1 cellular context compared by ENCODE assay signal in the genomic region with DNA sequence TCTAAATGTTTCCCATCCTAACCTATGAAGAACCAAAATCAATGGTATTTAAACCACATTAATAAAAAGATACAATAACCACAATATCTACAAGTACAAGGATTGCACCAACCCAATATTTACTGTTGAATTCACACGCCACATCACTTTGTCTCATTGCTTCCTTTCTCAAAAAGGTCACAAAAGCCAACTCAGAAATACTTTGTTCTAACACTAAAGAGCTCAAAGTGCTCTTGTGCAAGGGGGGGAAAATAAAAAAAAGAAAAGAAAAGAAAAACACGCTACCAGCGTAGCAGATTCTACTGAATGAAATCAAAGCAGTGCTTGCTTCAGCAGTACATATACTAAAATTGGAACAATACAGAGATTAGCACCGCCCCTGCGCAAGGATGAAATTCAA.
TF ChIP-seq lines count a peak whose summit lies in the region.

No MANE protein-coding gene starts in this region.

TF ChIP-seq in HepG2, 621 proteins besides CTCF, POLR2A, EP300 and RAD21 (continued from another document):
- TF ChIP-seq, protein P1, sequence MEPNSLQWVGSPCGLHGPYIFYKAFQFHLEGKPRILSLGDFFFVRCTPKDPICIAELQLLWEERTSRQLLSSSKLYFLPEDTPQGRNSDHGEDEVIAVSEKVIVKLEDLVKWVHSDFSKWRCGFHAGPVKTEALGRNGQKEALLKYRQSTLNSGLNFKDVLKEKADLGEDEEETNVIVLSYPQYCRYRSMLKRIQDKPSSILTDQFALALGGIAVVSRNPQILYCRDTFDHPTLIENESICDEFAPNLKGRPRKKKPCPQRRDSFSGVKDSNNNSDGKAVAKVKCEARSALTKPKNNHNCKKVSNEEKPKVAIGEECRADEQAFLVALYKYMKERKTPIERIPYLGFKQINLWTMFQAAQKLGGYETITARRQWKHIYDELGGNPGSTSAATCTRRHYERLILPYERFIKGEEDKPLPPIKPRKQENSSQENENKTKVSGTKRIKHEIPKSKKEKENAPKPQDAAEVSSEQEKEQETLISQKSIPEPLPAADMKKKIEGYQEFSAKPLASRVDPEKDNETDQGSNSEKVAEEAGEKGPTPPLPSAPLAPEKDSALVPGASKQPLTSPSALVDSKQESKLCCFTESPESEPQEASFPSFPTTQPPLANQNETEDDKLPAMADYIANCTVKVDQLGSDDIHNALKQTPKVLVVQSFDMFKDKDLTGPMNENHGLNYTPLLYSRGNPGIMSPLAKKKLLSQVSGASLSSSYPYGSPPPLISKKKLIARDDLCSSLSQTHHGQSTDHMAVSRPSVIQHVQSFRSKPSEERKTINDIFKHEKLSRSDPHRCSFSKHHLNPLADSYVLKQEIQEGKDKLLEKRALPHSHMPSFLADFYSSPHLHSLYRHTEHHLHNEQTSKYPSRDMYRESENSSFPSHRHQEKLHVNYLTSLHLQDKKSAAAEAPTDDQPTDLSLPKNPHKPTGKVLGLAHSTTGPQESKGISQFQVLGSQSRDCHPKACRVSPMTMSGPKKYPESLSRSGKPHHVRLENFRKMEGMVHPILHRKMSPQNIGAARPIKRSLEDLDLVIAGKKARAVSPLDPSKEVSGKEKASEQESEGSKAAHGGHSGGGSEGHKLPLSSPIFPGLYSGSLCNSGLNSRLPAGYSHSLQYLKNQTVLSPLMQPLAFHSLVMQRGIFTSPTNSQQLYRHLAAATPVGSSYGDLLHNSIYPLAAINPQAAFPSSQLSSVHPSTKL (CRISPR knock-in tag; IDR thresholded peaks at IDR 0.05), result peak; percentile 68; the same call in 1 of the 2 replicates
- TF ChIP-seq, protein P2, sequence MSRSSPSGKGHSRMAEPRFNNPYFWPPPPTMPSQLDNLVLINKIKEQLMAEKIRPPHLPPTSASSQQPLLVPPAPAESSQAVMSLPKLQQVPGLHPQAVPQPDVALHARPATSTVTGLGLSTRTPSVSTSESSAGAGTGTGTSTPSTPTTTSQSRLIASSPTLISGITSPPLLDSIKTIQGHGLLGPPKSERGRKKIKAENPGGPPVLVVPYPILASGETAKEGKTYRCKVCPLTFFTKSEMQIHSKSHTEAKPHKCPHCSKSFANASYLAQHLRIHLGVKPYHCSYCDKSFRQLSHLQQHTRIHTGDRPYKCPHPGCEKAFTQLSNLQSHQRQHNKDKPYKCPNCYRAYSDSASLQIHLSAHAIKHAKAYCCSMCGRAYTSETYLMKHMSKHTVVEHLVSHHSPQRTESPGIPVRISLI (CRISPR knock-in tag; IDR thresholded peaks at IDR 0.05; ENCODE audit: borderline replicate concordance), result peak; percentile 67; the same call in 1 of the 2 replicates
- TF ChIP-seq SAP130 (CRISPR knock-in tag; IDR thresholded peaks at IDR 0.05; ENCODE audit: low read depth), result peak; percentile 26; the same call in 1 of the 2 replicates
- TF ChIP-seq SOX13 (IDR thresholded peaks at IDR 0.05), result 0 out of 2 replicates have a peak, but pooled peaks have one; percentile 21
- peak in 1 of 2 experiments; percentile 87; a peak in 2 of 4 replicates for TF ChIP-seq SOX13 (CRISPR knock-in tag; conservative IDR thresholded peaks at IDR 0.05 in 1 of 2, IDR thresholded peaks at IDR 0.05 in 1 of 2)
- TF ChIP-seq GZF1 (CRISPR knock-in tag; IDR thresholded peaks at IDR 0.05), result no peak
- no peak for TF ChIP-seq FOXP1 (IDR thresholded peaks at IDR 0.05)
- TF ChIP-seq FOXP1 (CRISPR knock-in tag; IDR thresholded peaks at IDR 0.05), result peak; percentile 47; the same call in 1 of the 2 replicates
- TF ChIP-seq, protein P3, sequence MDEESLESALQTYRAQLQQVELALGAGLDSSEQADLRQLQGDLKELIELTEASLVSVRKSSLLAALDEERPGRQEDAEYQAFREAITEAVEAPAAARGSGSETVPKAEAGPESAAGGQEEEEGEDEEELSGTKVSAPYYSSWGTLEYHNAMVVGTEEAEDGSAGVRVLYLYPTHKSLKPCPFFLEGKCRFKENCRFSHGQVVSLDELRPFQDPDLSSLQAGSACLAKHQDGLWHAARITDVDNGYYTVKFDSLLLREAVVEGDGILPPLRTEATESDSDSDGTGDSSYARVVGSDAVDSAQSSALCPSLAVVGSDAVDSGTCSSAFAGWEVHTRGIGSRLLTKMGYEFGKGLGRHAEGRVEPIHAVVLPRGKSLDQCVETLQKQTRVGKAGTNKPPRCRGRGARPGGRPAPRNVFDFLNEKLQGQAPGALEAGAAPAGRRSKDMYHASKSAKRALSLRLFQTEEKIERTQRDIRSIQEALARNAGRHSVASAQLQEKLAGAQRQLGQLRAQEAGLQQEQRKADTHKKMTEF (CRISPR knock-in tag; IDR thresholded peaks at IDR 0.05), result no peak
- TF ChIP-seq, protein P4, sequence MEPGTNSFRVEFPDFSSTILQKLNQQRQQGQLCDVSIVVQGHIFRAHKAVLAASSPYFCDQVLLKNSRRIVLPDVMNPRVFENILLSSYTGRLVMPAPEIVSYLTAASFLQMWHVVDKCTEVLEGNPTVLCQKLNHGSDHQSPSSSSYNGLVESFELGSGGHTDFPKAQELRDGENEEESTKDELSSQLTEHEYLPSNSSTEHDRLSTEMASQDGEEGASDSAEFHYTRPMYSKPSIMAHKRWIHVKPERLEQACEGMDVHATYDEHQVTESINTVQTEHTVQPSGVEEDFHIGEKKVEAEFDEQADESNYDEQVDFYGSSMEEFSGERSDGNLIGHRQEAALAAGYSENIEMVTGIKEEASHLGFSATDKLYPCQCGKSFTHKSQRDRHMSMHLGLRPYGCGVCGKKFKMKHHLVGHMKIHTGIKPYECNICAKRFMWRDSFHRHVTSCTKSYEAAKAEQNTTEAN (CRISPR knock-in tag; conservative IDR thresholded peaks at IDR 0.05), result 0 out of 2 replicates have a peak, but pooled peaks have one; percentile 54
- TF ChIP-seq HNF4A (CRISPR knock-in tag; IDR thresholded peaks at IDR 0.05), result peak; percentile 50
- TF ChIP-seq ZNF484 (CRISPR knock-in tag; IDR thresholded peaks at IDR 0.05; ENCODE audit: borderline replicate concordance, low read depth), result no peak
- TF ChIP-seq CEBPB (IDR thresholded peaks at IDR 0.05; ENCODE audit: borderline replicate concordance, low read depth, low read length), result peak; percentile 45; the same call in 1 of the 2 replicates
- peak; percentile 51 for TF ChIP-seq CEBPG (CRISPR knock-in tag; IDR thresholded peaks at IDR 0.05)
- TF ChIP-seq NCOR1 (IDR thresholded peaks at IDR 0.05; ENCODE audit: borderline replicate concordance, low read length), result peak; percentile 53; the same call in 1 of the 2 replicates
- TF ChIP-seq ZSCAN20 (CRISPR knock-in tag; IDR thresholded peaks at IDR 0.05; ENCODE audit: borderline replicate concordance), result no peak
- TF ChIP-seq, protein P5, sequence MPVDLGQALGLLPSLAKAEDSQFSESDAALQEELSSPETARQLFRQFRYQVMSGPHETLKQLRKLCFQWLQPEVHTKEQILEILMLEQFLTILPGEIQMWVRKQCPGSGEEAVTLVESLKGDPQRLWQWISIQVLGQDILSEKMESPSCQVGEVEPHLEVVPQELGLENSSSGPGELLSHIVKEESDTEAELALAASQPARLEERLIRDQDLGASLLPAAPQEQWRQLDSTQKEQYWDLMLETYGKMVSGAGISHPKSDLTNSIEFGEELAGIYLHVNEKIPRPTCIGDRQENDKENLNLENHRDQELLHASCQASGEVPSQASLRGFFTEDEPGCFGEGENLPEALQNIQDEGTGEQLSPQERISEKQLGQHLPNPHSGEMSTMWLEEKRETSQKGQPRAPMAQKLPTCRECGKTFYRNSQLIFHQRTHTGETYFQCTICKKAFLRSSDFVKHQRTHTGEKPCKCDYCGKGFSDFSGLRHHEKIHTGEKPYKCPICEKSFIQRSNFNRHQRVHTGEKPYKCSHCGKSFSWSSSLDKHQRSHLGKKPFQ (CRISPR knock-in tag; IDR thresholded peaks at IDR 0.05; ENCODE audit: insufficient replicate concordance), result no peak
- TF ChIP-seq CBFB (CRISPR knock-in tag; IDR thresholded peaks at IDR 0.05), result no peak
- TF ChIP-seq HMG20A (CRISPR knock-in tag; IDR thresholded peaks at IDR 0.05; ENCODE audit: borderline replicate concordance), result peak; percentile 58; the same call in 1 of the 2 replicates
